ENCODE assay signal across 19 cellular contexts in genomic region chr2:237680702-237681478, GRCh38. TPM values are rescaled to one million over a fixed set of nuclear protein-coding genes. Genes with fewer than 3 reads are reported as not detected.
DNase-seq lines count a peak whose midpoint lies in the region; ATAC-seq, FAIRE-seq and TF ChIP-seq lines count a peak whose summit lies in the region.
"Had no signal": no experiment of that assay in that cellular context is flagged by ENCODE, and none has a peak within 500 bp of the region (broad histone marks: within the 10 kb centered on the region; RNA-seq: fewer than 3 reads in every experiment).

No MANE protein-coding gene starts in this region.

- intact Hi-C loops in HepG2 (cut with micrococcal nuclease; ENCODE audit: unreplicated experiment) (no loop called here), right lobe of liver (cut with DNase I) (no loop called here), left lung (cut with DNase I) (no loop called here), psoas muscle (cut with DNase I) (no loop called here), uterus (cut with DNase I; ENCODE audit: low total_unique reads) (no loop called here)

- BruUV-seq in HepG2 (replicated peaks; lab: Mats Ljungman, UMichigan), result no TSS peak

- CTCF ChIA-PET in HepG2 (lab: Yijun Ruan, JAX; ENCODE audit: low intra/inter-chr PET ratio, low total read pairs), result no interaction called here

- peak; percentile 74 for FAIRE-seq in HepG2 (lab: Jason Lieb, UNC)
- FAIRE-seq: A549, GM12891 had no signal

- H3K4me1 ChIP-seq in HepG2 (ENCODE audit: insufficient read depth, low read length), result peaks cover 96% of the 10 kb centered on the region
- peaks cover 0 to 13% (median 6%) of the 10 kb centered on the region in 4 donors for H3K4me1 ChIP-seq in right lobe of liver
- H3K4me1 ChIP-seq in left lung, result peaks cover 24 to 64% of the 10 kb centered on the region in 2 donors
- H3K4me1 ChIP-seq in psoas muscle, result peaks cover 49% of the 10 kb centered on the region
- peaks cover 0 to 8% of the 10 kb centered on the region in 2 donors for H3K4me1 ChIP-seq in uterus
- H3K4me1 ChIP-seq: A549 had no signal

- H4K20me1 ChIP-seq in HepG2 (ENCODE audit: insufficient read depth, low read length), result no peaks in the 10 kb centered on the region

- H3K27me3 ChIP-seq in HepG2 (ENCODE audit: control insufficient read depth in 1 of 2, insufficient read depth in 2 of 2, low read length in 2 of 2) (no peaks in the 10 kb centered on the region), right lobe of liver (no peaks in the 10 kb centered on the region), left lung (no peaks in the 10 kb centered on the region), psoas muscle (ENCODE audit: insufficient read depth in 3 of 3, low read length in 2 of 3) (no peaks in the 10 kb centered on the region), uterus (no peaks in the 10 kb centered on the region)

- H3K36me3 ChIP-seq in HepG2 (replicated peaks in 1 of 2; ENCODE audit: control insufficient read depth in 1 of 2, insufficient read depth in 2 of 2, low read length in 2 of 2), result no peaks in the 10 kb centered on the region
- H3K36me3 ChIP-seq in right lobe of liver, result no peaks in the 10 kb centered on the region
- no peaks in the 10 kb centered on the region for H3K36me3 ChIP-seq in left lung
- H3K36me3 ChIP-seq in psoas muscle (ENCODE audit: insufficient read depth in 1 of 2, low read depth in 1 of 2), result no peaks in the 10 kb centered on the region
- no peaks in the 10 kb centered on the region for H3K36me3 ChIP-seq in uterus

- peak; percentile 81 for DNase-seq in HepG2 (ENCODE audit: low spot score)
- DNase-seq in right lobe of liver, result no peak
- DNase-seq in left lung, result no peak
- no peak for DNase-seq in psoas muscle
- no peak for DNase-seq in uterus
- DNase-seq in erythroblast (lab: John Stamatoyannopoulos, UW), result no peak
- DNase-seq: C1 segment of cervical spinal cord, GDM1, GM23248, KBM-7, NCI-H1436, NCI-H2029 treated with DMSO at 0.1 percent for 48 hours, NCI-H2171 treated with DMSO at 0.1 percent for 48 hours, NCI-H510A treated with DMSO at 0.1 percent for 48 hours had no signal

- no peaks in the 10 kb centered on the region for H3K9me3 ChIP-seq in HepG2 (ENCODE audit: low read length)
- no peaks in the 10 kb centered on the region for H3K9me3 ChIP-seq in right lobe of liver
- no peaks in the 10 kb centered on the region for H3K9me3 ChIP-seq in left lung
- no peaks in the 10 kb centered on the region for H3K9me3 ChIP-seq in psoas muscle
- no peaks in the 10 kb centered on the region for H3K9me3 ChIP-seq in uterus
- H3K9me3 ChIP-seq: A549 had no signal

- no peaks in the 10 kb centered on the region for H3K79me2 ChIP-seq in HepG2 (ENCODE audit: insufficient read depth, low read length)

- TF ChIP-seq EP300 in HepG2 (IDR thresholded peaks at IDR 0.05; ENCODE audit: low read depth in 2 of 2, low read length in 2 of 2), result peak in 1 of 2 experiments; percentile 79; a peak in 2 of 4 replicates
- TF ChIP-seq EP300 in HepG2 (CRISPR knock-in tag; IDR thresholded peaks at IDR 0.05; ENCODE audit: borderline replicate concordance), result no peak

- 0 out of 2 replicates have a peak, but pooled peaks have one; percentile 10 for TF ChIP-seq CTCF in HepG2 (CRISPR knock-in tag; IDR thresholded peaks at IDR 0.05)
- TF ChIP-seq CTCF in right lobe of liver (IDR thresholded peaks at IDR 0.05), result no peak
- TF ChIP-seq CTCF in left lung (IDR thresholded peaks at IDR 0.05), result no peak
- no peak for TF ChIP-seq CTCF in psoas muscle (IDR thresholded peaks at IDR 0.05)
- no peak for TF ChIP-seq CTCF in uterus (IDR thresholded peaks at IDR 0.05)

- TF ChIP-seq POLR2A in HepG2 (IDR thresholded peaks at IDR 0.05; ENCODE audit: insufficient read depth in 1 of 2, low read depth in 2 of 2, low read length in 2 of 2) (no peak), right lobe of liver (IDR thresholded peaks at IDR 0.05) (no peak), uterus (IDR thresholded peaks at IDR 0.05) (no peak), erythroblast (IDR thresholded peaks at IDR 0.05; ENCODE audit: low read length) (no peak)

- WGBS in HepG2 (ENCODE audit: low lambda C conversion rate), result 38% methylated on average over 8 of the region's 8 CpGs
- 82% methylated on average over 8 of the region's 8 CpGs for WGBS in right lobe of liver (ENCODE audit: insufficient coverage, low coverage, low lambda C conversion rate, missing lambda C conversion rate)
- 91 to 95% (median 94%) methylated on average over 8 of the region's 8 CpGs for WGBS in psoas muscle, 3 donors

- POLR2A ChIA-PET in HepG2 (lab: Yijun Ruan, JAX), result no interaction called here

- peak overlapping the region; percentile 59 for H3K27ac ChIP-seq in HepG2 (ENCODE audit: extremely low read length, insufficient read depth, low read length)
- H3K27ac ChIP-seq in right lobe of liver, result no peak overlapping the region
- H3K27ac ChIP-seq in left lung, result peak overlapping the region in 1 of 2 donors; percentile 10
- H3K27ac ChIP-seq in psoas muscle, result peak overlapping the region; percentile 53
- peak overlapping the region; percentile 92 to 97 for H3K27ac ChIP-seq in uterus
- H3K27ac ChIP-seq: A549, GM23248 had no signal

- peak overlapping the region in 1 of 3 experiments; percentile 26; a peak in 1 of 6 replicates for H3K4me3 ChIP-seq in HepG2 (replicated peaks in 1 of 3; ENCODE audit: insufficient read depth in 1 of 3, low read depth in 2 of 3, low read length in 3 of 3)
- no peak overlapping the region for H3K4me3 ChIP-seq in right lobe of liver
- no peak overlapping the region for H3K4me3 ChIP-seq in left lung
- no peak overlapping the region for H3K4me3 ChIP-seq in psoas muscle
- H3K4me3 ChIP-seq in uterus, result no peak overlapping the region
- H3K4me3 ChIP-seq: A549, GM23248 had no signal

- H2AFZ ChIP-seq in HepG2 (ENCODE audit: low read length), result no peak overlapping the region
- H2AFZ ChIP-seq: GM23248 had no signal

- no peak overlapping the region for H3K9ac ChIP-seq in HepG2 (ENCODE audit: insufficient read depth, low read depth, low read length)
- H3K9ac ChIP-seq: GM23248 had no signal

- in situ Hi-C loops in HepG2 (cut with HindIII; ENCODE audit: extremely low pct_ligation_motif_present, low pct_unique_long_range_greater_than_20kb), result no loop called here

- TF ChIP-seq RAD21 in HepG2 (CRISPR knock-in tag; IDR thresholded peaks at IDR 0.05), result no peak

- peak overlapping the region; percentile 52 for H3K4me2 ChIP-seq in HepG2 (ENCODE audit: low read depth, low read length)
- H3K4me2 ChIP-seq: A549 had no signal

- ATAC-seq in HepG2, result peak; percentile 77
- ATAC-seq in right lobe of liver, result no peak
- ATAC-seq in left lung, result peak; percentile 11
- no peak for ATAC-seq in psoas muscle
- no peak for ATAC-seq in HG02981 (IDR thresholded peaks at IDR 0.05; ENCODE audit: unreplicated experiment)
- ATAC-seq in HG03520 (IDR thresholded peaks at IDR 0.05; ENCODE audit: unreplicated experiment), result no peak
- ATAC-seq: A549, HCT116 had no signal

TF ChIP-seq in HepG2, 621 proteins besides CTCF, POLR2A, EP300 and RAD21 (continues in another document):
- TF ChIP-seq HNRNPUL1 (IDR thresholded peaks at IDR 0.05; ENCODE audit: low read depth, low read length), result no peak
- no peak for TF ChIP-seq ZNF225 (CRISPR knock-in tag; IDR thresholded peaks at IDR 0.05)
- peak; percentile 32; the same call in 1 of the 2 replicates for TF ChIP-seq ZNF331 (CRISPR knock-in tag; IDR thresholded peaks at IDR 0.05)
- TF ChIP-seq KAT8 (CRISPR knock-in tag; IDR thresholded peaks at IDR 0.05), result 0 out of 2 replicates have a peak, but pooled peaks have one; percentile 25

RNA-seq across cellular contexts. Expression of gene LRRFIP1, which starts 53.5 kb away (rescaled TPM):
- total RNA-seq in HepG2 (2016; rRNA removed; fragmentation: Illumina TruSeq; extraction: Trizol) (15.9 and 22.0 TPM in 2 replicates), right lobe of liver (10 to 100 TPM; 29.4 to 56.3 (median 49.7) TPM), left lung (100 to 1,000 TPM; 123 to 160 TPM), psoas muscle (100 to 1,000 TPM in 1 of 4 donors, 10 to 100 TPM in 3; 91.9 to 108 (median 93.4) TPM), uterus (100 to 1,000 TPM in 2 of 4 donors, 10 to 100 TPM in 2; 62.8 to 199 (median 121) TPM)
- 11.0 and 11.2 TPM in 2 replicates for total RNA-seq in HepG2 (2016; cell fraction: cytosol; rRNA removed; fragmentation: Illumina TruSeq; extraction: Trizol; ENCODE audit: low read depth)
- total RNA-seq in HepG2 (2016; cell fraction: insoluble cytoplasmic fraction; rRNA removed; fragmentation: Illumina TruSeq; extraction: Trizol), result 15.6 and 24.6 TPM in 2 replicates
- total RNA-seq in HepG2 (2016; cell fraction: membrane; rRNA removed; fragmentation: Illumina TruSeq; extraction: Trizol), result 18.1 and 18.4 TPM in 2 replicates
- total RNA-seq in HepG2 (2016; cell fraction: nucleus; rRNA removed; fragmentation: Illumina TruSeq; extraction: Trizol), result 31.0 and 33.7 TPM in 2 replicates
- polyA plus RNA-seq in HepG2 (2011; rRNA removed) (31.2 and 40.5 TPM in 2 replicates), psoas muscle (10 to 100 TPM; 42.3 to 62.6 (median 50.4) TPM)
- 19.8 and 25.0 TPM in 2 replicates for polyA plus RNA-seq in HepG2 (2011; cell fraction: cytosol; rRNA removed)
- 43.1 TPM in 2 replicates for polyA plus RNA-seq in HepG2 (2011; cell fraction: nucleus; rRNA removed)
- polyA plus RNA-seq in HepG2 (2012), result 48.6 and 68.2 TPM in 2 replicates
- polyA plus RNA-seq in HepG2 (2016; cell fraction: cytosol; fragmentation: Illumina TruSeq; extraction: Trizol; ENCODE audit: low read depth), result 5.6 and 6.5 TPM in 2 replicates
- 43.3 and 43.5 TPM in 2 replicates for polyA plus RNA-seq in HepG2 (2016; cell fraction: insoluble cytoplasmic fraction; fragmentation: Illumina TruSeq; extraction: Trizol; ENCODE audit: low read depth)
- 10.6 and 13.6 TPM in 2 replicates for polyA plus RNA-seq in HepG2 (2016; cell fraction: membrane; fragmentation: Illumina TruSeq; extraction: Trizol; ENCODE audit: low read depth)
- polyA plus RNA-seq in HepG2 (2016; cell fraction: nucleus; fragmentation: Illumina TruSeq; extraction: Trizol; ENCODE audit: insufficient read depth, low read depth), result 55.6 and 61.1 TPM in 2 replicates
- polyA minus RNA-seq in HepG2 (2011; rRNA and poly(A)+ RNA removed; ENCODE audit: low replicate concordance), result 26.4 and 35.1 TPM in 2 replicates
- polyA minus RNA-seq in HepG2 (2011; cell fraction: cytosol; rRNA and poly(A)+ RNA removed), result 26.2 and 26.7 TPM in 2 replicates
- 97.5 and 100 TPM in 2 replicates for polyA minus RNA-seq in HepG2 (2011; cell fraction: nucleus; rRNA and poly(A)+ RNA removed)

Comparison
In these comparisons a context has a peak if more than half of its experiments do, and no peak if none do; other contexts are left out.
1. ATAC-seq: peak in HepG2 (single experiment) and left lung (single experiment); none in right lobe of liver (0 of 4), psoas muscle (0 of 4), HG02981 (single experiment) and HG03520 (single experiment).
2. H3K27ac ChIP-seq: peak in HepG2 (single experiment), psoas muscle (single experiment) and uterus (2 of 2); none in right lobe of liver (0 of 3).